1 cellular context compared by ENCODE assay signal in the genomic region with DNA sequence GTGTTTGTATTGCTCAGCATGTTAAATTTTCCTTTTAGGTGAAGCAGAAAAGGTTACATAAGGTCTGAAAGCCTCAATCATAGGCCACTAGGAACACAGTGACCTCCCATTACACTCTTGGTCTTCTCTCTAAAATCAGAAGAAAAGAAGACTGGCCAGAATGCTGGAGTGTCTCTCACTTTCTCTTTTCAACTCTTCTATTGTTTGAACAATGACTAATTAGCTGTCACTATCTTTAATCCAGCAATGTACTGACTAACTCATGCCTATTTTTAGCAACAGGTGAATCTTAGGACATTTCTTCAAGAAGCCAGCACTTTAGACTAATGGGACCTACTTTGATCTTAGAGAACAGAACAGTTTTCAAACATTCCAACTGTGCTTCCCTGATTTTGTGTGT.
TF ChIP-seq lines count a peak whose summit lies in the region.

No MANE protein-coding gene starts in this region.

TF ChIP-seq in HCT116, 20 proteins besides CTCF, POLR2A, EP300 and RAD21 (continued from another document):
- TF ChIP-seq SP1 (IDR thresholded peaks at IDR 0.05; ENCODE audit: low read depth) (peak; percentile 41), POLR2AphosphoS5 (IDR thresholded peaks at IDR 0.05; ENCODE audit: low read depth, low read length) (no peak), TCF7L2 (IDR thresholded peaks at IDR 0.05; ENCODE audit: borderline replicate concordance, extremely low read depth, insufficient read depth, insufficient read length) (peak; percentile 27), CBX3 (IDR thresholded peaks at IDR 0.05; ENCODE audit: low read depth) (0 out of 2 replicates have a peak, but pooled peaks have one; percentile 29), ELF1 (IDR thresholded peaks at IDR 0.05; ENCODE audit: borderline replicate concordance, low read depth) (no peak), EZH2 (IDR thresholded peaks at IDR 0.05) (no peak), ZFX (IDR thresholded peaks at IDR 0.05) (no peak), EGR1 (IDR thresholded peaks at IDR 0.05; ENCODE audit: low read depth) (no peak)
- TF ChIP-seq, protein P1, sequence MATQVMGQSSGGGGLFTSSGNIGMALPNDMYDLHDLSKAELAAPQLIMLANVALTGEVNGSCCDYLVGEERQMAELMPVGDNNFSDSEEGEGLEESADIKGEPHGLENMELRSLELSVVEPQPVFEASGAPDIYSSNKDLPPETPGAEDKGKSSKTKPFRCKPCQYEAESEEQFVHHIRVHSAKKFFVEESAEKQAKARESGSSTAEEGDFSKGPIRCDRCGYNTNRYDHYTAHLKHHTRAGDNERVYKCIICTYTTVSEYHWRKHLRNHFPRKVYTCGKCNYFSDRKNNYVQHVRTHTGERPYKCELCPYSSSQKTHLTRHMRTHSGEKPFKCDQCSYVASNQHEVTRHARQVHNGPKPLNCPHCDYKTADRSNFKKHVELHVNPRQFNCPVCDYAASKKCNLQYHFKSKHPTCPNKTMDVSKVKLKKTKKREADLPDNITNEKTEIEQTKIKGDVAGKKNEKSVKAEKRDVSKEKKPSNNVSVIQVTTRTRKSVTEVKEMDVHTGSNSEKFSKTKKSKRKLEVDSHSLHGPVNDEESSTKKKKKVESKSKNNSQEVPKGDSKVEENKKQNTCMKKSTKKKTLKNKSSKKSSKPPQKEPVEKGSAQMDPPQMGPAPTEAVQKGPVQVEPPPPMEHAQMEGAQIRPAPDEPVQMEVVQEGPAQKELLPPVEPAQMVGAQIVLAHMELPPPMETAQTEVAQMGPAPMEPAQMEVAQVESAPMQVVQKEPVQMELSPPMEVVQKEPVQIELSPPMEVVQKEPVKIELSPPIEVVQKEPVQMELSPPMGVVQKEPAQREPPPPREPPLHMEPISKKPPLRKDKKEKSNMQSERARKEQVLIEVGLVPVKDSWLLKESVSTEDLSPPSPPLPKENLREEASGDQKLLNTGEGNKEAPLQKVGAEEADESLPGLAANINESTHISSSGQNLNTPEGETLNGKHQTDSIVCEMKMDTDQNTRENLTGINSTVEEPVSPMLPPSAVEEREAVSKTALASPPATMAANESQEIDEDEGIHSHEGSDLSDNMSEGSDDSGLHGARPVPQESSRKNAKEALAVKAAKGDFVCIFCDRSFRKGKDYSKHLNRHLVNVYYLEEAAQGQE (IDR thresholded peaks at IDR 0.05; ENCODE audit: low read depth), result no peak
